Comparison of ENCODE assay signal across 9 cellular contexts in genomic region chrX:31036895-31037294, GRCh38. TPM values are rescaled to one million over a fixed set of nuclear protein-coding genes. Genes with fewer than 3 reads are reported as not detected.
DNase-seq lines count a peak whose midpoint lies in the region; ATAC-seq and TF ChIP-seq lines count a peak whose summit lies in the region.
"Had no signal": no experiment of that assay in that cellular context is flagged by ENCODE, and none has a peak within 500 bp of the region (broad histone marks: within the 10 kb centered on the region; RNA-seq: fewer than 3 reads in every experiment).

No MANE protein-coding gene starts in this region.

- peak; percentile 17 for DNase-seq in NCI-H2227 (lab: John Stamatoyannopoulos, UW; ENCODE audit: unreplicated experiment)
- DNase-seq in NCI-H2227 treated with DMSO at 0.1 percent for 48 hours (lab: John Stamatoyannopoulos, UW) = no peak
- no peak for DNase-seq in RWPE2 (ENCODE audit: low spot score)
- peak; percentile 58 for DNase-seq in fibroblast of mammary gland (ENCODE audit: low read depth)
- no peak for DNase-seq in osteocyte (ENCODE audit: extremely low spot score, unreplicated experiment)
- DNase-seq in CD4-positive, alpha-beta memory T cell = no peak

- H3K36me3 Mint-ChIP-seq in osteocyte (ENCODE audit: unreplicated experiment) = no peaks in the 10 kb centered on the region
- no peaks in the 10 kb centered on the region for H3K36me3 Mint-ChIP-seq in CD4-positive, alpha-beta memory T cell

- peaks cover 8% of the 10 kb centered on the region for H3K27me3 Mint-ChIP-seq in osteocyte (ENCODE audit: unreplicated experiment)
- peaks cover 1 to 3% of the 10 kb centered on the region in 2 donors for H3K27me3 Mint-ChIP-seq in CD4-positive, alpha-beta memory T cell

- CTCF ChIA-PET in CD4-positive, alpha-beta memory T cell (lab: Charles Lee; ENCODE audit: partially characterized antibody) = interaction anchor here (0.5 to 2.7 kb wide), 8 partner anchors 9 to 621 kb away, joined by 3 to 9 read pairs (median 4); no protein-coding TSS in a partner anchor

- peak; percentile 45 for TF ChIP-seq CTCF in RWPE2 (IDR thresholded peaks at IDR 0.05; ENCODE audit: poor library complexity, severe bottlenecking)
- peak; percentile 79 for TF ChIP-seq CTCF in fibroblast of mammary gland (conservative IDR thresholded peaks at IDR 0.05; ENCODE audit: control insufficient read depth, insufficient read depth, low read depth, low read length)
- peak; percentile 73 for TF ChIP-seq CTCF in osteocyte (IDR thresholded peaks at IDR 0.05)

- H3K4me3 Mint-ChIP-seq in osteocyte (ENCODE audit: unreplicated experiment) = no peak overlapping the region
- H3K4me3 Mint-ChIP-seq in CD4-positive, alpha-beta memory T cell = no peak overlapping the region

- H3K27me3 ChIP-seq in RWPE2 (ENCODE audit: insufficient read depth, poor library complexity, severe bottlenecking) = no peaks in the 10 kb centered on the region
- no peaks in the 10 kb centered on the region for H3K27me3 ChIP-seq in CD4-positive, alpha-beta memory T cell (ENCODE audit: insufficient read depth, low read length)

- H3K4me1 Mint-ChIP-seq in osteocyte (ENCODE audit: unreplicated experiment) = peaks cover 4% of the 10 kb centered on the region
- peaks cover 0 to 6% (median 3%) of the 10 kb centered on the region in 4 donors for H3K4me1 Mint-ChIP-seq in CD4-positive, alpha-beta memory T cell

- H3K4me3 ChIP-seq in RWPE2 (ENCODE audit: severe bottlenecking) (no peak overlapping the region), fibroblast of mammary gland (ENCODE audit: control insufficient read depth, low read depth, low read length) (no peak overlapping the region)
- no peak overlapping the region for H3K4me3 ChIP-seq in CD4-positive, alpha-beta memory T cell (ENCODE audit: low read length in 2 of 2)

- intact Hi-C loops in CD4-positive, alpha-beta memory T cell (cut with micrococcal nuclease) = loop anchor here (5.0 kb wide), 1 partner anchor 620 kb away; no protein-coding TSS in a partner anchor

- H3K36me3 ChIP-seq in RWPE2 (ENCODE audit: low read depth) = no peaks in the 10 kb centered on the region
- H3K36me3 ChIP-seq in CD4-positive, alpha-beta memory T cell (ENCODE audit: insufficient read depth, low read length) = no peaks in the 10 kb centered on the region

- H3K27ac ChIP-seq in RWPE2 (ENCODE audit: poor library complexity, severe bottlenecking) = no peak overlapping the region
- H3K27ac ChIP-seq in CD4-positive, alpha-beta memory T cell (ENCODE audit: low read depth, low read length) = no peak overlapping the region

- H3K4me1 ChIP-seq in RWPE2 (ENCODE audit: insufficient read depth, poor library complexity, severe bottlenecking) = no peaks in the 10 kb centered on the region
- no peaks in the 10 kb centered on the region for H3K4me1 ChIP-seq in CD4-positive, alpha-beta memory T cell (ENCODE audit: insufficient read depth, low read length)

- ATAC-seq in GM19463 (IDR thresholded peaks at IDR 0.05; ENCODE audit: unreplicated experiment) (peak; percentile 77), HG03439 (IDR thresholded peaks at IDR 0.05; ENCODE audit: unreplicated experiment) (peak; percentile 54), RWPE2 (ENCODE audit: low read depth) (peak; percentile 65; the same call in 2 of the 3 replicates)

- POLR2A ChIA-PET in CD4-positive, alpha-beta memory T cell (lab: Charles Lee; ENCODE audit: partially characterized antibody) = no interaction called here

- H3K9me3 ChIP-seq in RWPE2 (ENCODE audit: severe bottlenecking) = no peaks in the 10 kb centered on the region
- H3K9me3 ChIP-seq in CD4-positive, alpha-beta memory T cell (ENCODE audit: control insufficient read depth in 1 of 2, low read length in 2 of 2) = no peaks in the 10 kb centered on the region

- H3K27ac Mint-ChIP-seq in osteocyte (ENCODE audit: unreplicated experiment) = no peak overlapping the region
- H3K27ac Mint-ChIP-seq in CD4-positive, alpha-beta memory T cell = no peak overlapping the region

- H3K9me3 Mint-ChIP-seq in osteocyte (ENCODE audit: unreplicated experiment) = no peaks in the 10 kb centered on the region
- H3K9me3 Mint-ChIP-seq in CD4-positive, alpha-beta memory T cell = peaks cover 0 to 3% (median 0%) of the 10 kb centered on the region in 8 donors

RNA-seq across cellular contexts. Expression of gene FTHL17, which starts 34.9 kb away (rescaled TPM):
- not detected in 2 replicates for total RNA-seq in osteocyte
- total RNA-seq in CD4-positive, alpha-beta memory T cell = not detected
- not detected for polyA plus RNA-seq in CD4-positive, alpha-beta memory T cell
- total RNA-seq: aorta had no signal
- polyA plus RNA-seq: aorta had no signal

Comparison
In these comparisons a context has a peak if more than half of its experiments do, and no peak if none do; other contexts are left out.
1. DNase-seq: peak in NCI-H2227 (single experiment) and fibroblast of mammary gland (single experiment); none in NCI-H2227 treated with DMSO at 0.1 percent for 48 hours (single experiment), RWPE2 (single experiment), osteocyte (single experiment) and CD4-positive, alpha-beta memory T cell (0 of 5).
2. Peak in every context shown above with its lines, with median percentiles within 50 percentile points of each other: ATAC-seq and CTCF ChIP-seq.